Comparison of ENCODE assay signal across 8 cellular contexts in genomic region chr14:37150414-37150813, GRCh38. TPM values are rescaled to one million over a fixed set of nuclear protein-coding genes. Genes with fewer than 3 reads are reported as not detected.
DNase-seq lines count a peak whose midpoint lies in the region; ATAC-seq and TF ChIP-seq lines count a peak whose summit lies in the region.

No MANE protein-coding gene starts in this region.

- peak; percentile 33 for DNase-seq in A172 (ENCODE audit: low spot score)
- peak; percentile 25 for DNase-seq in GM13977 (ENCODE audit: low spot score)
- DNase-seq in NCI-H2081 (lab: John Stamatoyannopoulos, UW): peak; percentile 45 to 58
- peak; percentile 69 for DNase-seq in kidney tubule cell (ENCODE audit: low spot score)
- no peak for DNase-seq in activated CD4-positive, CD25-positive, alpha-beta regulatory T cell treated with anti-CD3 and anti-CD28 coated beads, Interleukin-2, amount 50 U/mL, for 72 hours

- ATAC-seq in HG02973 (IDR thresholded peaks at IDR 0.05; ENCODE audit: unreplicated experiment) (no peak), HG03139 (IDR thresholded peaks at IDR 0.05; ENCODE audit: unreplicated experiment) (no peak)

- TF ChIP-seq CTCF in GM13977 (IDR thresholded peaks at IDR 0.05; ENCODE audit: extremely low read depth, insufficient read depth, missing control alignments) (peak; percentile 61), VCaP (conservative IDR thresholded peaks at IDR 0.05) (peak; percentile 78)

- H3K27ac ChIP-seq in VCaP: no peak overlapping the region

- in situ Hi-C loops in GM13977 (cut with MboI; ENCODE audit: low pct_unique_long_range_greater_than_20kb, low sequenced_read_pairs, unreplicated experiment): no loop called here

RNA-seq across cellular contexts. Expression of gene SLC25A21, which starts 22.0 kb away (rescaled TPM):
- total RNA-seq in A172 (2014; rRNA removed; shearing (Covaris generic)): 0.22 TPM in 1 of 2 replicates, not detected in the other

RNA-seq across cellular contexts. Expression of gene MIPOL1, which starts 47.3 kb away (rescaled TPM):
- not detected in 2 replicates for total RNA-seq in A172 (2014; rRNA removed; shearing (Covaris generic))
